Comparison of ENCODE assay signal across 8 cellular contexts in genomic region chr17:28949185-28950016, GRCh38. TPM values are rescaled to one million over a fixed set of nuclear protein-coding genes. Genes with fewer than 3 reads are reported as not detected.
A peak's percentile ranks its signal among the peaks of the same experiment; 100 is the strongest.
DNase-seq lines count a peak whose midpoint lies in the region; ATAC-seq, FAIRE-seq and TF ChIP-seq lines count a peak whose summit lies in the region.

No MANE protein-coding gene starts in this region.

- H3K27ac ChIP-seq in HUES6 (ENCODE audit: low read depth, low read length) (peak overlapping the region; percentile 73), left ventricle myocardium inferior (replicated peaks) (peak overlapping the region; percentile 100)

- no peaks in the 10 kb centered on the region for H3K27me3 Mint-ChIP-seq in activated naive CD8-positive, alpha-beta T cell treated with anti-CD3 and anti-CD28 coated beads, Interleukin-2, amount 50 U/mL, for 24 hours
- H3K27me3 Mint-ChIP-seq in progenitor cell of endocrine pancreas = no peaks in the 10 kb centered on the region

- TF ChIP-seq CTCF in left ventricle myocardium inferior (IDR thresholded peaks at IDR 0.05; ENCODE audit: borderline replicate concordance) (no peak), progenitor cell of endocrine pancreas (IDR thresholded peaks at IDR 0.05; ENCODE audit: unreplicated experiment) (no peak)

- FAIRE-seq in urothelium cell line (lab: Jason Lieb, UNC) = no peak

- peaks cover 17% of the 10 kb centered on the region for H3K4me1 ChIP-seq in HUES6 (ENCODE audit: control insufficient read depth, insufficient read depth, low read length)
- H3K4me1 ChIP-seq in left ventricle myocardium inferior = peaks cover 83% of the 10 kb centered on the region

- H3K4me1 Mint-ChIP-seq in activated naive CD8-positive, alpha-beta T cell treated with anti-CD3 and anti-CD28 coated beads, Interleukin-2, amount 50 U/mL, for 24 hours = peaks cover 43% of the 10 kb centered on the region
- H3K4me1 Mint-ChIP-seq in progenitor cell of endocrine pancreas (ENCODE audit: low read depth) = peaks cover 20% of the 10 kb centered on the region

- intact Hi-C loops in left ventricle myocardium inferior (cut with micrococcal nuclease) = no loop called here

- H3K9me3 ChIP-seq in HUES6 (ENCODE audit: control insufficient read depth, insufficient read depth, low read depth, low read length) (no peaks in the 10 kb centered on the region), left ventricle myocardium inferior (replicated peaks) (no peaks in the 10 kb centered on the region)

- H3K9me3 Mint-ChIP-seq in activated naive CD8-positive, alpha-beta T cell treated with anti-CD3 and anti-CD28 coated beads, Interleukin-2, amount 50 U/mL, for 24 hours = no peaks in the 10 kb centered on the region
- H3K9me3 Mint-ChIP-seq in progenitor cell of endocrine pancreas (ENCODE audit: low read depth) = no peaks in the 10 kb centered on the region

- H3K4me3 Mint-ChIP-seq in activated naive CD8-positive, alpha-beta T cell treated with anti-CD3 and anti-CD28 coated beads, Interleukin-2, amount 50 U/mL, for 24 hours = no peak overlapping the region
- H3K4me3 Mint-ChIP-seq in progenitor cell of endocrine pancreas (ENCODE audit: low read depth) = peak overlapping the region; percentile 91

- peak overlapping the region; percentile 93 for H3K27ac Mint-ChIP-seq in activated naive CD8-positive, alpha-beta T cell treated with anti-CD3 and anti-CD28 coated beads, Interleukin-2, amount 50 U/mL, for 24 hours
- H3K27ac Mint-ChIP-seq in progenitor cell of endocrine pancreas = peak overlapping the region; percentile 92

- H3K36me3 Mint-ChIP-seq in activated naive CD8-positive, alpha-beta T cell treated with anti-CD3 and anti-CD28 coated beads, Interleukin-2, amount 50 U/mL, for 24 hours (ENCODE audit: low read depth) = peaks cover 37% of the 10 kb centered on the region
- peaks cover 10% of the 10 kb centered on the region for H3K36me3 Mint-ChIP-seq in progenitor cell of endocrine pancreas (ENCODE audit: insufficient read depth)

- H3K4me3 ChIP-seq in HUES6 (ENCODE audit: low read depth, low read length) (peak overlapping the region; percentile 74), left ventricle myocardium inferior (peak overlapping the region; percentile 95)

- DNase-seq in C1 segment of cervical spinal cord (lab: John Stamatoyannopoulos, UW) = peak in 10 of 14 donors; percentile 52 to 76 (median 69)
- DNase-seq in SKM-1 (lab: John Stamatoyannopoulos, UW; ENCODE audit: unreplicated experiment) = peak; percentile 33
- peak; percentile 73 for DNase-seq in activated naive CD8-positive, alpha-beta T cell treated with anti-CD3 and anti-CD28 coated beads, Interleukin-2, amount 50 U/mL, for 24 hours
- DNase-seq in left ventricle myocardium inferior = peak; percentile 73
- DNase-seq in progenitor cell of endocrine pancreas (ENCODE audit: low spot score, unreplicated experiment) = no peak
- peak; percentile 46 for DNase-seq in urothelium cell line (ENCODE audit: low spot score)
- no peak for DNase-seq in GOT3 (lab: John Stamatoyannopoulos, UW)

- H3K9ac ChIP-seq in HUES6 (ENCODE audit: low read length) = peak overlapping the region; percentile 88

- peak; percentile 24 for ATAC-seq in activated naive CD8-positive, alpha-beta T cell treated with anti-CD3 and anti-CD28 coated beads, Interleukin-2, amount 50 U/mL, for 24 hours

- peaks cover 12% of the 10 kb centered on the region for H3K36me3 ChIP-seq in HUES6 (ENCODE audit: control insufficient read depth, insufficient read depth, low read length)
- H3K36me3 ChIP-seq in left ventricle myocardium inferior = no peaks in the 10 kb centered on the region

- H3K27me3 ChIP-seq in HUES6 (ENCODE audit: control insufficient read depth, insufficient read depth, low read length) (no peaks in the 10 kb centered on the region), left ventricle myocardium inferior (ENCODE audit: low read depth) (no peaks in the 10 kb centered on the region)

RNA-seq across cellular contexts. Expression of gene PHF12, which starts 1.9 kb away (rescaled TPM):
- total RNA-seq in left ventricle myocardium inferior = 17.2 TPM
- total RNA-seq in progenitor cell of endocrine pancreas = 70.4 and 71.8 TPM in 2 replicates

RNA-seq across cellular contexts. Expression of gene DHRS13, which starts 46.5 kb away (rescaled TPM):
- total RNA-seq in left ventricle myocardium inferior = 3.1 TPM
- total RNA-seq in progenitor cell of endocrine pancreas = 22.4 and 25.9 TPM in 2 replicates

RNA-seq across cellular contexts. Expression of gene FLOT2, which starts 51.9 kb away (rescaled TPM):
- total RNA-seq in left ventricle myocardium inferior (84.2 TPM), progenitor cell of endocrine pancreas (125 and 131 TPM in 2 replicates)

RNA-seq across cellular contexts. Expression of gene SEZ6, which starts 56.4 kb away (rescaled TPM):
- total RNA-seq in left ventricle myocardium inferior (not detected), progenitor cell of endocrine pancreas (9.8 and 10.1 TPM in 2 replicates)

Comparison
In these comparisons a context has a peak if more than half of its experiments do, and no peak if none do; other contexts are left out.
1. DNase-seq: peak in C1 segment of cervical spinal cord (10 of 14), SKM-1 (single experiment), activated naive CD8-positive, alpha-beta T cell treated with anti-CD3 and anti-CD28 coated beads, Interleukin-2, amount 50 U/mL, for 24 hours (single experiment), left ventricle myocardium inferior (single experiment) and urothelium cell line (single experiment); none in progenitor cell of endocrine pancreas (single experiment) and GOT3 (single experiment).